In genomic region chr11:20530942-20531703, GRCh38 we compare ENCODE assay signal across 14 cellular contexts.
DNase-seq lines count a peak whose midpoint lies in the region; ATAC-seq and TF ChIP-seq lines count a peak whose summit lies in the region.
"Had no signal": no experiment of that assay in that cellular context is flagged by ENCODE, and none has a peak within 500 bp of the region (broad histone marks: within the 10 kb centered on the region; RNA-seq: fewer than 3 reads in every experiment).

No MANE protein-coding gene starts in this region.

- ATAC-seq in GM18520 (IDR thresholded peaks at IDR 0.05; ENCODE audit: unreplicated experiment) (peak; percentile 54), GM21526 (IDR thresholded peaks at IDR 0.05; ENCODE audit: low FRiP score, unreplicated experiment) (peak; percentile 94), HG03175 (IDR thresholded peaks at IDR 0.05; ENCODE audit: unreplicated experiment) (peak; percentile 90), GM19452 (IDR thresholded peaks at IDR 0.05; ENCODE audit: unreplicated experiment) (no peak)
- ATAC-seq: left lobe of liver had no signal

- no peak for TF ChIP-seq POLR2A in lower leg skin (IDR thresholded peaks at IDR 0.05)

- TF ChIP-seq CTCF in fibroblast of villous mesenchyme (IDR thresholded peaks at IDR 0.05; ENCODE audit: insufficient read depth, low read depth, low read length), result no peak
- no peak for TF ChIP-seq CTCF in lower leg skin (IDR thresholded peaks at IDR 0.05)

- peak; percentile 12 for DNase-seq in fibroblast of villous mesenchyme (ENCODE audit: low read depth)
- DNase-seq in lower leg skin (ENCODE audit: low spot score in 2 of 2), result no peak
- DNase-seq in NCI-H1436 (lab: John Stamatoyannopoulos, UW), result no peak
- DNase-seq: activated gamma-delta T cell treated with Interleukin-2 at 50 U/mL for 16 hours, DMS79, NCI-H446 treated with DMSO at 0.1 percent for 48 hours, SW 1271 had no signal

- 50 to 53% methylated on average over 13 of the region's 13 CpGs for WGBS in lower leg skin, 2 donors

- intact Hi-C loops in lower leg skin (cut with DNase I; ENCODE audit: low total_unique reads), result no loop called here

- H3K4me3 ChIP-seq in fibroblast of villous mesenchyme (ENCODE audit: low read depth, low read length) (no peak overlapping the region), lower leg skin (ENCODE audit: low read depth, poor library complexity, severe bottlenecking) (no peak overlapping the region)
- H3K4me3 ChIP-seq: BLaER1 treated with 17β-estradiol and CSF1 and Interleukin-3, amounts not matched to agents 10 nM and 100 nM; thoracic aorta had no signal
